ENCODE assay signal across 9 cellular contexts in the genomic region with DNA sequence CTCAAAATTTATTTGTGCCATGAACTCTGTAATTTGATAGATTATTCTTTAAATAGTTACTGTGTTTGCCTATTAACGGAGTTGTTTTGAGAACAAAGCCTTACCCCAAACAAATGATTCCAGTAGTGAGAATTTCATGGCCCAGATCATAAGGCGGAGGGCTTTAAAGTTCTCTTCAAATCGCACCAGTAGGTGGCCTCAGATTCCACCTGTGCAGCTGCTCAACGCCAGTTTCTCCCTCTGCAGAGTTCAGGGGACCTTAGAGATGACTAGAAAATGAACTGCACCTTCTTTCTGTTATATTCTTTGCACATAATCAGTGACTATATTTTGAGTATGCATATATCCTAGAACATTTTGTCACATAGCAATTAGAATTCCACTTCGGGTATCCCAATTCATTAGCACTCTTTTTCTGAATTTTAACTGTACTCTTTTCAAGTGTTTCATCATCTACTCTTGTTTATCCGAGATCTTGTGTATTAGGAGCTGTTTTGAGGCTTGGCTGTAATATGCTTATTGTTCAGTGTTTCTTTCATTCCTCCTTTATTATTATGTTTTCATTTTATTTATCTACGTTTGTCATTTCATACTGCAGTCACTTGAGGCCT.
DNase-seq lines count a peak whose midpoint lies in the region; ATAC-seq, FAIRE-seq and TF ChIP-seq lines count a peak whose summit lies in the region.
"Had no signal": no experiment of that assay in that cellular context is flagged by ENCODE, and none has a peak within 500 bp of the region (broad histone marks: within the 10 kb centered on the region; RNA-seq: fewer than 3 reads in every experiment).

No MANE protein-coding gene starts in this region.

- no peak overlapping the region for H3K4me3 Mint-ChIP-seq in stimulated activated memory B cell treated with anti-CD40 and anti-IgM and Interleukin-4, amounts not matched to agents 10 μg/mL and 1 μg/mL and 100 μg/mL, for 72 hours

- FAIRE-seq in RCC 7860 (lab: Jason Lieb, UNC): no peak

- H3K4me1 Mint-ChIP-seq in stimulated activated memory B cell treated with anti-CD40 and anti-IgM and Interleukin-4, amounts not matched to agents 10 μg/mL and 1 μg/mL and 100 μg/mL, for 72 hours: peaks cover 14% of the 10 kb centered on the region

- no peak overlapping the region for H3K4me3 ChIP-seq in fibroblast of mammary gland (ENCODE audit: control insufficient read depth, low read depth, low read length)
- H3K4me3 ChIP-seq: SK-N-MC had no signal

- peak; percentile 43 for ATAC-seq in HG03342 (IDR thresholded peaks at IDR 0.05; ENCODE audit: unreplicated experiment)
- peak; percentile 55 for ATAC-seq in stimulated activated memory B cell treated with anti-CD40 and anti-IgM and Interleukin-4, amounts not matched to agents 10 μg/mL and 1 μg/mL and 100 μg/mL, for 72 hours

- no peaks in the 10 kb centered on the region for H3K36me3 Mint-ChIP-seq in stimulated activated memory B cell treated with anti-CD40 and anti-IgM and Interleukin-4, amounts not matched to agents 10 μg/mL and 1 μg/mL and 100 μg/mL, for 72 hours

- DNase-seq in Daoy (ENCODE audit: low read depth) (peak; percentile 46), RCC 7860 (ENCODE audit: low spot score) (peak; percentile 11), fibroblast of mammary gland (ENCODE audit: low read depth) (peak; percentile 36), posterior vena cava (ENCODE audit: low spot score) (no peak), NCI-H1436 (lab: John Stamatoyannopoulos, UW) (no peak)
- no peak for DNase-seq in stimulated activated CD4-positive, alpha-beta T cell treated with anti-CD3 and anti-CD28 coated beads, Interleukin-2, amount 100 ng/mL, for 24 hours

- TF ChIP-seq CTCF in fibroblast of mammary gland (conservative IDR thresholded peaks at IDR 0.05; ENCODE audit: control insufficient read depth, insufficient read depth, low read depth, low read length): peak; percentile 59

- intact Hi-C loops in posterior vena cava (cut with DNase I): no loop called here

- H3K27me3 Mint-ChIP-seq in stimulated activated memory B cell treated with anti-CD40 and anti-IgM and Interleukin-4, amounts not matched to agents 10 μg/mL and 1 μg/mL and 100 μg/mL, for 72 hours: no peaks in the 10 kb centered on the region

- H3K9me3 Mint-ChIP-seq in stimulated activated memory B cell treated with anti-CD40 and anti-IgM and Interleukin-4, amounts not matched to agents 10 μg/mL and 1 μg/mL and 100 μg/mL, for 72 hours: no peaks in the 10 kb centered on the region

- no peak overlapping the region for H3K27ac Mint-ChIP-seq in stimulated activated memory B cell treated with anti-CD40 and anti-IgM and Interleukin-4, amounts not matched to agents 10 μg/mL and 1 μg/mL and 100 μg/mL, for 72 hours

Comparison
In these comparisons a context has a peak if more than half of its experiments do, and no peak if none do; other contexts are left out.
1. DNase-seq: peak in Daoy (single experiment), RCC 7860 (single experiment) and fibroblast of mammary gland (single experiment); none in posterior vena cava (single experiment), stimulated activated CD4-positive, alpha-beta T cell treated with anti-CD3 and anti-CD28 coated beads, Interleukin-2, amount 100 ng/mL, for 24 hours (0 of 2) and NCI-H1436 (single experiment).